In genomic region chr11:68024508-68024907, GRCh38 we compare ENCODE assay signal across 20 cellular contexts.
"Had no signal": no experiment of that assay in that cellular context is flagged by ENCODE, and none has a peak within 500 bp of the region (broad histone marks: within the 10 kb centered on the region; RNA-seq: fewer than 3 reads in every experiment).

No MANE protein-coding gene starts in this region.

- H3K9me3 ChIP-seq: gastrocnemius medialis, left lung, lower lobe of right lung had no signal

- DNase-seq: dorsolateral prefrontal cortex; effector CD4-positive, alpha-beta T cell; effector memory CD4-positive, alpha-beta T cell; esophagus squamous epithelium; foreskin fibroblast; foreskin melanocyte; gastrocnemius medialis; glutamatergic neuron; head of caudate nucleus; heart right ventricle; hippocampal formation; left cardiac atrium; left lung; left ventricle myocardium superior; lower lobe of right lung; mesenchymal stem cell; midbrain had no signal

- ATAC-seq: esophagus mucosa, gastrocnemius medialis, heart right ventricle, left cardiac atrium, left lung, left ventricle myocardium superior, lower lobe of right lung had no signal

- H3K4me3 ChIP-seq: coronary artery, dorsolateral prefrontal cortex, esophagus squamous epithelium, gastrocnemius medialis, heart right ventricle, left lung, lower lobe of right lung had no signal

- H3K27ac ChIP-seq: coronary artery, dorsolateral prefrontal cortex, epithelial cell of prostate, esophagus squamous epithelium, gastrocnemius medialis, heart right ventricle, left lung, lower lobe of right lung had no signal

- H3K27me3 ChIP-seq: dorsolateral prefrontal cortex, esophagus squamous epithelium, gastrocnemius medialis, heart right ventricle, left lung had no signal

- H3K36me3 ChIP-seq: gastrocnemius medialis had no signal
